ENCODE assay signal across 13 cellular contexts in genomic region chr7:143389316-143390097, GRCh38. TPM values are rescaled to one million over a fixed set of nuclear protein-coding genes. Genes with fewer than 3 reads are reported as not detected.
A peak's percentile ranks its signal among the peaks of the same experiment; 100 is the strongest.
DNase-seq lines count a peak whose midpoint lies in the region; ATAC-seq and TF ChIP-seq lines count a peak whose summit lies in the region.
"Had no signal": no experiment of that assay in that cellular context is flagged by ENCODE, and none has a peak within 500 bp of the region (broad histone marks: within the 10 kb centered on the region; RNA-seq: fewer than 3 reads in every experiment).

No MANE protein-coding gene starts in this region.

- DNase-seq in left ventricle myocardium inferior (no peak), heart left ventricle (no peak)
- DNase-seq in activated naive CD8-positive, alpha-beta T cell treated with anti-CD3 and anti-CD28 coated beads for 36 hours = no peak
- DNase-seq: NCI-H1417; stimulated activated CD4-positive, alpha-beta T cell treated with anti-CD3 and anti-CD28 coated beads, Interleukin-4, amount 100 ng/mL, for 24 hours had no signal

- no peaks in the 10 kb centered on the region for H3K9me3 Mint-ChIP-seq in activated naive CD8-positive, alpha-beta T cell treated with anti-CD3 and anti-CD28 coated beads for 36 hours

- no peaks in the 10 kb centered on the region for H3K9me3 ChIP-seq in left ventricle myocardium inferior (replicated peaks)
- no peaks in the 10 kb centered on the region for H3K9me3 ChIP-seq in heart left ventricle
- no peaks in the 10 kb centered on the region for H3K9me3 ChIP-seq in gastroesophageal sphincter
- H3K9me3 ChIP-seq: BLaER1 had no signal

- TF ChIP-seq POLR2A in heart left ventricle (IDR thresholded peaks at IDR 0.05) (no peak), gastroesophageal sphincter (IDR thresholded peaks at IDR 0.05) (no peak)

- ATAC-seq in heart left ventricle = no peak
- ATAC-seq in gastroesophageal sphincter = no peak
- no peak for ATAC-seq in HG03439 (IDR thresholded peaks at IDR 0.05; ENCODE audit: unreplicated experiment)
- no peak for ATAC-seq in GM18498 (IDR thresholded peaks at IDR 0.05; ENCODE audit: unreplicated experiment)
- no peak for ATAC-seq in HG02678 (IDR thresholded peaks at IDR 0.05; ENCODE audit: unreplicated experiment)
- ATAC-seq in GM18502 (IDR thresholded peaks at IDR 0.05; ENCODE audit: poor library complexity, unreplicated experiment) = no peak

- no peak overlapping the region for H3K4me3 Mint-ChIP-seq in activated naive CD8-positive, alpha-beta T cell treated with anti-CD3 and anti-CD28 coated beads for 36 hours

- peak overlapping the region; percentile 59 for H3K27ac Mint-ChIP-seq in activated naive CD8-positive, alpha-beta T cell treated with anti-CD3 and anti-CD28 coated beads for 36 hours
- H3K27ac Mint-ChIP-seq: progenitor cell of endocrine pancreas had no signal

- intact Hi-C loops in left ventricle myocardium inferior (cut with micrococcal nuclease) (no loop called here), heart left ventricle (cut with DNase I) (loop anchor here in 3 of 10 donors (2.0 to 10.0 kb wide), 3 partner anchors 17 to 515 kb away; partner anchors contain the start of genes CASP2 (in 2 of the 3), TMEM139 (in 2 of the 3) and TCAF1 (in 1 of the 3))

- no peak for TF ChIP-seq CTCF in left ventricle myocardium inferior (IDR thresholded peaks at IDR 0.05; ENCODE audit: borderline replicate concordance)
- no peak for TF ChIP-seq CTCF in heart left ventricle (IDR thresholded peaks at IDR 0.05)
- no peak for TF ChIP-seq CTCF in gastroesophageal sphincter (IDR thresholded peaks at IDR 0.05)

- H3K36me3 ChIP-seq in left ventricle myocardium inferior (peaks cover 51% of the 10 kb centered on the region), heart left ventricle (peaks cover 0 to 66% (median 45%) of the 10 kb centered on the region in 9 donors), gastroesophageal sphincter (peaks cover 0 to 44% of the 10 kb centered on the region in 2 donors)

- 74 to 93% (median 88%) methylated on average over 7 to 15 of the region's 15 CpGs for WGBS in heart left ventricle, 4 donors
- 75% methylated on average over 2 of the region's 15 CpGs; no CpG with 5 or more reads in 1 of the 2 donors for WGBS in gastroesophageal sphincter (ENCODE audit: low coverage in 1 of 2), 2 donors

- H3K4me3 ChIP-seq in left ventricle myocardium inferior (no peak overlapping the region), heart left ventricle (no peak overlapping the region), gastroesophageal sphincter (no peak overlapping the region)
- H3K4me3 ChIP-seq: BLaER1 had no signal

- peaks cover 10% of the 10 kb centered on the region for H3K36me3 Mint-ChIP-seq in activated naive CD8-positive, alpha-beta T cell treated with anti-CD3 and anti-CD28 coated beads for 36 hours

- TF ChIP-seq EP300 in gastroesophageal sphincter (IDR thresholded peaks at IDR 0.05) = no peak

- H3K4me1 Mint-ChIP-seq in activated naive CD8-positive, alpha-beta T cell treated with anti-CD3 and anti-CD28 coated beads for 36 hours = peaks cover 9% of the 10 kb centered on the region

- H3K27ac ChIP-seq in left ventricle myocardium inferior (replicated peaks) (peak overlapping the region; percentile 30), heart left ventricle (peak overlapping the region in 2 of 12 donors; percentile 37 to 99), gastroesophageal sphincter (peak overlapping the region in 3 of 4 donors; percentile 99 to 100 (median 99))
- H3K27ac ChIP-seq: BLaER1 had no signal

- H3K27me3 Mint-ChIP-seq in activated naive CD8-positive, alpha-beta T cell treated with anti-CD3 and anti-CD28 coated beads for 36 hours = no peaks in the 10 kb centered on the region
- H3K27me3 Mint-ChIP-seq: progenitor cell of endocrine pancreas had no signal

- H3K4me1 ChIP-seq in left ventricle myocardium inferior = peaks cover 91% of the 10 kb centered on the region
- H3K4me1 ChIP-seq in heart left ventricle = peaks cover 5 to 95% (median 59%) of the 10 kb centered on the region in 12 donors
- H3K4me1 ChIP-seq in gastroesophageal sphincter = peaks cover 3 to 93% (median 71%) of the 10 kb centered on the region in 3 donors

- H3K27me3 ChIP-seq in left ventricle myocardium inferior (ENCODE audit: low read depth) = no peaks in the 10 kb centered on the region
- H3K27me3 ChIP-seq in heart left ventricle = no peaks in the 10 kb centered on the region
- no peaks in the 10 kb centered on the region for H3K27me3 ChIP-seq in gastroesophageal sphincter
- H3K27me3 ChIP-seq: BLaER1 had no signal

RNA-seq across cellular contexts. Expression of gene ZYX, which starts 8.4 kb away (rescaled TPM):
- total RNA-seq in left ventricle myocardium inferior = 68.4 TPM
- total RNA-seq in heart left ventricle = 100 to 1,000 TPM in 4 of 9 donors, 10 to 100 TPM in 5; 59.6 to 217 (median 79.4) TPM
- 100 to 1,000 TPM in 1 of 2 donors, 10 to 100 TPM in 1; 55.9 to 156 TPM for polyA plus RNA-seq in heart left ventricle
- 100 to 1,000 TPM; 116 to 118 TPM for total RNA-seq in activated naive CD8-positive, alpha-beta T cell treated with anti-CD3 and anti-CD28 coated beads for 36 hours
- total RNA-seq in gastroesophageal sphincter = 100 to 1,000 TPM; 111 to 389 (median 146) TPM

RNA-seq across cellular contexts. Expression of gene EPHA1, which starts 19.1 kb away (rescaled TPM):
- not detected for total RNA-seq in left ventricle myocardium inferior
- under 1 TPM in 3 of 9 donors, not detected in 6; 0.06 to 0.51 (median 0.48) TPM for total RNA-seq in heart left ventricle
- under 1 TPM in 1 of 2 donors, not detected in 1; 0.04 TPM for polyA plus RNA-seq in heart left ventricle
- total RNA-seq in activated naive CD8-positive, alpha-beta T cell treated with anti-CD3 and anti-CD28 coated beads for 36 hours = 1 to 10 TPM; 2.3 to 3.4 TPM
- 1 to 10 TPM in 1 of 4 donors, under 1 TPM in 1, not detected in 2; 0.78 to 2.5 TPM for total RNA-seq in gastroesophageal sphincter

RNA-seq across cellular contexts. Expression of gene FAM131B, which starts 27.0 kb away (rescaled TPM):
- total RNA-seq in left ventricle myocardium inferior (0.47 TPM), heart left ventricle (under 1 TPM; 0.15 to 0.79 (median 0.42) TPM), gastroesophageal sphincter (1 to 10 TPM in 2 of 4 donors, under 1 TPM in 2; 0.31 to 2.4 (median 1.2) TPM)
- polyA plus RNA-seq in heart left ventricle = under 1 TPM; 0.19 to 0.25 TPM
- total RNA-seq in activated naive CD8-positive, alpha-beta T cell treated with anti-CD3 and anti-CD28 coated beads for 36 hours = 1 to 10 TPM; 1.7 to 2.0 TPM

RNA-seq across cellular contexts. Expression of gene TAS2R60, which starts 53.7 kb away (rescaled TPM):
- total RNA-seq in left ventricle myocardium inferior (not detected), heart left ventricle (not detected), gastroesophageal sphincter (under 1 TPM in 1 of 4 donors, not detected in 3; 0.40 TPM)
- polyA plus RNA-seq in heart left ventricle = not detected
- total RNA-seq in activated naive CD8-positive, alpha-beta T cell treated with anti-CD3 and anti-CD28 coated beads for 36 hours = not detected
- total RNA-seq: progenitor cell of endocrine pancreas had no signal
- polyA plus RNA-seq: liver had no signal
